17 cellular contexts compared by ENCODE assay signal in genomic region chr7:100572281-100572948, GRCh38. TPM values are rescaled to one million over a fixed set of nuclear protein-coding genes. Genes with fewer than 3 reads are reported as not detected.
DNase-seq lines count a peak whose midpoint lies in the region; ATAC-seq, FAIRE-seq and TF ChIP-seq lines count a peak whose summit lies in the region.
"Had no signal": no experiment of that assay in that cellular context is flagged by ENCODE, and none has a peak within 500 bp of the region (broad histone marks: within the 10 kb centered on the region; RNA-seq: fewer than 3 reads in every experiment).

No MANE protein-coding gene starts in this region.

- ATAC-seq in natural killer cell treated with Interleukin-12 subunit alpha and Interleukin-12 subunit beta and Interleukin-15 and Interleukin-18, amount 100 ng/mL, for 72 hours, result no peak
- ATAC-seq in natural killer cell (no peak), GM19324 (IDR thresholded peaks at IDR 0.05; ENCODE audit: low FRiP score, unreplicated experiment) (no peak)
- ATAC-seq: activated CD4-positive, alpha-beta T cell treated with anti-CD3 and anti-CD28 coated beads for 36 hours had no signal

- peak overlapping the region; percentile 77 for H3K27ac ChIP-seq in hepatocyte
- H3K27ac ChIP-seq: adrenal gland, thoracic aorta had no signal

- no peaks in the 10 kb centered on the region for H3K9me2 ChIP-seq in hepatocyte (replicated peaks; ENCODE audit: insufficient read depth)

- no peaks in the 10 kb centered on the region for H4K20me1 ChIP-seq in hepatocyte (ENCODE audit: insufficient read depth, poor library complexity, severe bottlenecking)

- H3K4me3 Mint-ChIP-seq in natural killer cell treated with Interleukin-12 subunit alpha and Interleukin-12 subunit beta and Interleukin-15 and Interleukin-18, amount 100 ng/mL, for 72 hours, result no peak overlapping the region
- H3K4me3 Mint-ChIP-seq in natural killer cell, result no peak overlapping the region
- H3K4me3 Mint-ChIP-seq: activated CD4-positive, alpha-beta T cell treated with anti-CD3 and anti-CD28 coated beads for 36 hours had no signal

- no peaks in the 10 kb centered on the region for H3K27me3 ChIP-seq in hepatocyte
- H3K27me3 ChIP-seq: adrenal gland had no signal

- intact Hi-C loops in natural killer cell (cut with micrococcal nuclease), result no loop called here

- peak; percentile 30 for FAIRE-seq in urothelium cell line (lab: Jason Lieb, UNC)

- H3K4me1 ChIP-seq in hepatocyte (ENCODE audit: insufficient read depth), result peaks cover 40% of the 10 kb centered on the region

- H3K27ac Mint-ChIP-seq in natural killer cell treated with Interleukin-12 subunit alpha and Interleukin-12 subunit beta and Interleukin-15 and Interleukin-18, amount 100 ng/mL, for 72 hours, result no peak overlapping the region
- peak overlapping the region in 1 of 2 donors; percentile 44 for H3K27ac Mint-ChIP-seq in natural killer cell
- H3K27ac Mint-ChIP-seq: activated CD4-positive, alpha-beta T cell treated with anti-CD3 and anti-CD28 coated beads for 36 hours had no signal

- 94% methylated on average over 10 of the region's 20 CpGs for WGBS in hepatocyte (ENCODE audit: low lambda C conversion rate, missing lambda C conversion rate)

- TF ChIP-seq CTCF in natural killer cell (IDR thresholded peaks at IDR 0.05) (no peak), hepatocyte (IDR thresholded peaks at IDR 0.05; ENCODE audit: poor library complexity) (no peak)

- DNase-seq in natural killer cell treated with Interleukin-12 subunit alpha and Interleukin-12 subunit beta and Interleukin-15 and Interleukin-18, amount 100 ng/mL, for 72 hours (ENCODE audit: low spot score), result peak; percentile 51
- DNase-seq in natural killer cell, result no peak
- no peak for DNase-seq in hepatocyte (ENCODE audit: low spot score)
- no peak for DNase-seq in urothelium cell line (ENCODE audit: low spot score)
- no peak for DNase-seq in globus pallidus (ENCODE audit: low spot score)
- DNase-seq: activated CD4-positive, alpha-beta T cell treated with anti-CD3 and anti-CD28 coated beads for 36 hours; activated T-cell treated with anti-CD3 and anti-CD28 coated beads, Interleukin-2, amount 50 U/mL, for 1 hour; erythroblast; kidney glomerular epithelial cell; NCI-H748 treated with DMSO at 0.1 percent for 48 hours had no signal

- H3K9me3 Mint-ChIP-seq in natural killer cell treated with Interleukin-12 subunit alpha and Interleukin-12 subunit beta and Interleukin-15 and Interleukin-18, amount 100 ng/mL, for 72 hours, result no peaks in the 10 kb centered on the region
- no peaks in the 10 kb centered on the region for H3K9me3 Mint-ChIP-seq in natural killer cell

- no peaks in the 10 kb centered on the region for H3K9me3 ChIP-seq in hepatocyte (ENCODE audit: low read depth)
- H3K9me3 ChIP-seq: adrenal gland, thoracic aorta had no signal

- no peaks in the 10 kb centered on the region for H3K36me3 ChIP-seq in hepatocyte (replicated peaks; ENCODE audit: insufficient read depth, low read depth)

- peaks cover 11 to 12% of the 10 kb centered on the region in 2 donors for H3K4me1 Mint-ChIP-seq in natural killer cell treated with Interleukin-12 subunit alpha and Interleukin-12 subunit beta and Interleukin-15 and Interleukin-18, amount 100 ng/mL, for 72 hours (ENCODE audit: low read depth in 2 of 2)
- peaks cover 10 to 42% of the 10 kb centered on the region in 2 donors for H3K4me1 Mint-ChIP-seq in natural killer cell

- H3K79me2 ChIP-seq in hepatocyte, result no peaks in the 10 kb centered on the region

- peak overlapping the region; percentile 51 for H3K4me2 ChIP-seq in hepatocyte

- no peaks in the 10 kb centered on the region for H3K27me3 Mint-ChIP-seq in natural killer cell treated with Interleukin-12 subunit alpha and Interleukin-12 subunit beta and Interleukin-15 and Interleukin-18, amount 100 ng/mL, for 72 hours
- H3K27me3 Mint-ChIP-seq in natural killer cell (ENCODE audit: low read depth in 2 of 2), result no peaks in the 10 kb centered on the region
- H3K27me3 Mint-ChIP-seq: activated CD4-positive, alpha-beta T cell treated with anti-CD3 and anti-CD28 coated beads for 36 hours had no signal

- no peaks in the 10 kb centered on the region for H3K36me3 Mint-ChIP-seq in natural killer cell treated with Interleukin-12 subunit alpha and Interleukin-12 subunit beta and Interleukin-15 and Interleukin-18, amount 100 ng/mL, for 72 hours
- no peaks in the 10 kb centered on the region for H3K36me3 Mint-ChIP-seq in natural killer cell

- H2AFZ ChIP-seq in hepatocyte, result no peak overlapping the region

- H3K4me3 ChIP-seq in hepatocyte, result no peak overlapping the region
- H3K4me3 ChIP-seq: adrenal gland, thoracic aorta had no signal

RNA-seq across cellular contexts. Expression of gene SAP25, which starts 1.3 kb away (rescaled TPM):
- total RNA-seq in natural killer cell treated with Interleukin-12 subunit alpha and Interleukin-12 subunit beta and Interleukin-15 and Interleukin-18, amount 100 ng/mL, for 72 hours, result 10 to 100 TPM; 10.1 to 25.2 TPM
- 10 to 100 TPM; 25.9 to 46.4 (median 32.5) TPM for total RNA-seq in natural killer cell
- not detected in 2 replicates for total RNA-seq in hepatocyte
- polyA plus RNA-seq in hepatocyte, result 1.8 and 4.0 TPM in 2 replicates
- total RNA-seq: M059J, pulmonary artery endothelial cell, RPMI7951 had no signal
- polyA plus RNA-seq: AG04450 had no signal

RNA-seq across cellular contexts. Expression of gene LRCH4, which starts 13.5 kb away (rescaled TPM):
- total RNA-seq in natural killer cell treated with Interleukin-12 subunit alpha and Interleukin-12 subunit beta and Interleukin-15 and Interleukin-18, amount 100 ng/mL, for 72 hours, result 100 to 1,000 TPM; 125 to 150 TPM
- total RNA-seq in natural killer cell (100 to 1,000 TPM; 282 to 296 (median 289) TPM), hepatocyte (34.0 and 40.3 TPM in 2 replicates)
- polyA plus RNA-seq in hepatocyte, result 105 and 129 TPM in 2 replicates

RNA-seq across cellular contexts. Expression of gene FBXO24, which starts 13.7 kb away (rescaled TPM):
- total RNA-seq in natural killer cell treated with Interleukin-12 subunit alpha and Interleukin-12 subunit beta and Interleukin-15 and Interleukin-18, amount 100 ng/mL, for 72 hours, result under 1 TPM in 1 of 2 donors, not detected in 1; 0.21 TPM
- total RNA-seq in natural killer cell (under 1 TPM; 0.45 to 0.94 (median 0.88) TPM), hepatocyte (1.1 and 1.4 TPM in 2 replicates)
- polyA plus RNA-seq in hepatocyte, result 0.49 and 1.6 TPM in 2 replicates
- total RNA-seq: thoracic aorta had no signal

RNA-seq across cellular contexts. Expression of gene PCOLCE, which starts 29.7 kb away (rescaled TPM):
- total RNA-seq in natural killer cell treated with Interleukin-12 subunit alpha and Interleukin-12 subunit beta and Interleukin-15 and Interleukin-18, amount 100 ng/mL, for 72 hours, result 1 to 10 TPM; 5.4 to 5.6 TPM
- 10 to 100 TPM; 18.4 to 24.8 (median 21.7) TPM for total RNA-seq in natural killer cell
- 64.2 and 90.0 TPM in 2 replicates for total RNA-seq in hepatocyte
- 249 and 343 TPM in 2 replicates for polyA plus RNA-seq in hepatocyte

RNA-seq across cellular contexts. Expression of gene AGFG2, which starts 33.4 kb away (rescaled TPM):
- 10 to 100 TPM; 45.2 to 49.4 TPM for total RNA-seq in natural killer cell treated with Interleukin-12 subunit alpha and Interleukin-12 subunit beta and Interleukin-15 and Interleukin-18, amount 100 ng/mL, for 72 hours
- total RNA-seq in natural killer cell (10 to 100 TPM; 21.5 to 32.6 (median 22.2) TPM), hepatocyte (32.8 and 38.6 TPM in 2 replicates)
- 33.3 and 53.7 TPM in 2 replicates for polyA plus RNA-seq in hepatocyte

Comparison
In these comparisons a context has a peak if more than half of its experiments do, and no peak if none do; other contexts are left out.
1. RNA of gene SAP25, which starts 1.3 kb away (total RNA-seq): 25.9 to 46.4 TPM in natural killer cell and 10.1 to 25.2 TPM in natural killer cell treated with Interleukin-12 subunit alpha and Interleukin-12 subunit beta and Interleukin-15 and Interleukin-18, amount 100 ng/mL, for 72 hours; not detected in hepatocyte; every median in the first group is over 10 times any median in the second.